Comparison of ENCODE assay signal across 9 cellular contexts in the genomic region with DNA sequence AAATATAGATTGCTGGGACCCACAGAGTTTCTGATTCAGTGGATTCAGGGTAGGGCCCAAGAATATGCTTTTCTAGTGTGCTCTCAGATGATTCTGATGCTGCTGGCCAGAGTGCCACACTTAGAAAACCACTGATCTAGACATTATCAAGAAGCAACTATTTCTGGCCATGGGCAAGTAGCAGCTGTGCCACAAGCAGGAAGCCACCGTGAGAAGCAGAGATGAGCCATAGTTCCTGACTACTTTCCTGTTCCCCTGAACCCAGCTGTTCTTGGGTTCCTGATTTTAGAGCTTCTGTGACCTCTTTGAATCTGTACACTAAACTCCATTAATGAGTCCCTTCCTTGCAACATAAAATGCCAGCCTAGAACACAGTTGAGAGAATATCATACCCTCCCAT. TPM values are rescaled to one million over a fixed set of nuclear protein-coding genes. Genes with fewer than 3 reads are reported as not detected.
DNase-seq lines count a peak whose midpoint lies in the region; ATAC-seq and TF ChIP-seq lines count a peak whose summit lies in the region.
"Had no signal": no experiment of that assay in that cellular context is flagged by ENCODE, and none has a peak within 500 bp of the region (broad histone marks: within the 10 kb centered on the region; RNA-seq: fewer than 3 reads in every experiment).

No MANE protein-coding gene starts in this region.

- H3K27me3 Mint-ChIP-seq in stimulated activated naive B cell treated with anti-CD40 and anti-IgM and Interleukin-4, amounts not matched to agents 10 μg/mL and 1 μg/mL and 100 μg/mL, for 72 hours = no peaks in the 10 kb centered on the region
- peaks cover 19% of the 10 kb centered on the region for H3K27me3 Mint-ChIP-seq in mesothelial cell of epicardium (ENCODE audit: low read depth)

- no peaks in the 10 kb centered on the region for H3K36me3 ChIP-seq in right atrium auricular region

- intact Hi-C loops in Right ventricle myocardium superior (cut with DNase I) = no loop called here

- peak overlapping the region; percentile 86 for H3K27ac Mint-ChIP-seq in stimulated activated naive B cell treated with anti-CD40 and anti-IgM and Interleukin-4, amounts not matched to agents 10 μg/mL and 1 μg/mL and 100 μg/mL, for 72 hours
- no peak overlapping the region for H3K27ac Mint-ChIP-seq in mesothelial cell of epicardium

- no peaks in the 10 kb centered on the region for H3K36me3 Mint-ChIP-seq in stimulated activated naive B cell treated with anti-CD40 and anti-IgM and Interleukin-4, amounts not matched to agents 10 μg/mL and 1 μg/mL and 100 μg/mL, for 72 hours
- H3K36me3 Mint-ChIP-seq in mesothelial cell of epicardium = no peaks in the 10 kb centered on the region

- H3K27me3 ChIP-seq in right atrium auricular region = no peaks in the 10 kb centered on the region

- peaks cover 36 to 61% of the 10 kb centered on the region in 2 donors for H3K4me1 Mint-ChIP-seq in stimulated activated naive B cell treated with anti-CD40 and anti-IgM and Interleukin-4, amounts not matched to agents 10 μg/mL and 1 μg/mL and 100 μg/mL, for 72 hours
- no peaks in the 10 kb centered on the region for H3K4me1 Mint-ChIP-seq in mesothelial cell of epicardium

- no peaks in the 10 kb centered on the region for H3K9me3 ChIP-seq in right atrium auricular region

- DNase-seq in Right ventricle myocardium superior (no peak), right atrium auricular region (ENCODE audit: low spot score) (no peak), RPMI8226 (peak; percentile 32), foreskin melanocyte (no peak), mesothelial cell of epicardium (ENCODE audit: low spot score in 2 of 2, unreplicated experiment in 2 of 2) (no peak)
- DNase-seq in stimulated activated naive B cell treated with anti-CD40 and anti-IgM and Interleukin-4, amounts not matched to agents 10 μg/mL and 1 μg/mL and 100 μg/mL, for 72 hours = peak; percentile 26
- no peak for DNase-seq in activated CD4-positive, CD25-positive, alpha-beta regulatory T cell (lab: John Stamatoyannopoulos, UW)
- DNase-seq: stimulated activated naive CD4-positive, alpha-beta T cell treated with Interleukin-2 at 50 U/mL for 16 hours had no signal

- no peaks in the 10 kb centered on the region for H3K4me1 ChIP-seq in right atrium auricular region

- no peak overlapping the region for H3K27ac ChIP-seq in right atrium auricular region

- H3K9me3 Mint-ChIP-seq in stimulated activated naive B cell treated with anti-CD40 and anti-IgM and Interleukin-4, amounts not matched to agents 10 μg/mL and 1 μg/mL and 100 μg/mL, for 72 hours = peaks cover 0 to 3% of the 10 kb centered on the region in 2 donors
- H3K9me3 Mint-ChIP-seq in mesothelial cell of epicardium = no peaks in the 10 kb centered on the region

- TF ChIP-seq CTCF in right atrium auricular region (IDR thresholded peaks at IDR 0.05) (no peak), mesothelial cell of epicardium (IDR thresholded peaks at IDR 0.05; ENCODE audit: unreplicated experiment) (no peak)

- peak; percentile 74 for ATAC-seq in Right ventricle myocardium superior (ENCODE audit: poor library complexity)
- ATAC-seq in HG03097 (IDR thresholded peaks at IDR 0.05; ENCODE audit: low FRiP score, unreplicated experiment) = peak; percentile 75
- ATAC-seq in stimulated activated naive B cell treated with anti-CD40 and anti-IgM and Interleukin-4, amounts not matched to agents 10 μg/mL and 1 μg/mL and 100 μg/mL, for 72 hours (replicated peaks) = peak; percentile 87 to 91

- no peak overlapping the region for H3K4me3 ChIP-seq in right atrium auricular region

- H3K4me3 Mint-ChIP-seq in stimulated activated naive B cell treated with anti-CD40 and anti-IgM and Interleukin-4, amounts not matched to agents 10 μg/mL and 1 μg/mL and 100 μg/mL, for 72 hours = peak overlapping the region; percentile 18 to 68
- no peak overlapping the region for H3K4me3 Mint-ChIP-seq in mesothelial cell of epicardium

RNA-seq across cellular contexts. Expression of gene PIK3AP1, which starts 38.1 kb away (rescaled TPM):
- total RNA-seq in Right ventricle myocardium superior (6.9 TPM), right atrium auricular region (10 to 100 TPM in 1 of 2 donors, 1 to 10 TPM in 1; 3.1 to 11.2 TPM), mesothelial cell of epicardium (0.16 to 0.36 TPM (median 0.25 TPM) in 3 replicates)

Comparison
In these comparisons a context has a peak if more than half of its experiments do, and no peak if none do; other contexts are left out.
1. DNase-seq: peak in RPMI8226 (single experiment) and stimulated activated naive B cell treated with anti-CD40 and anti-IgM and Interleukin-4, amounts not matched to agents 10 μg/mL and 1 μg/mL and 100 μg/mL, for 72 hours (single experiment); none in Right ventricle myocardium superior (single experiment), right atrium auricular region (single experiment), foreskin melanocyte (single experiment), activated CD4-positive, CD25-positive, alpha-beta regulatory T cell (0 of 4) and mesothelial cell of epicardium (0 of 2).
2. Peak in every context shown above with its lines, with median percentiles within 50 percentile points of each other: ATAC-seq.